In the genomic region with DNA sequence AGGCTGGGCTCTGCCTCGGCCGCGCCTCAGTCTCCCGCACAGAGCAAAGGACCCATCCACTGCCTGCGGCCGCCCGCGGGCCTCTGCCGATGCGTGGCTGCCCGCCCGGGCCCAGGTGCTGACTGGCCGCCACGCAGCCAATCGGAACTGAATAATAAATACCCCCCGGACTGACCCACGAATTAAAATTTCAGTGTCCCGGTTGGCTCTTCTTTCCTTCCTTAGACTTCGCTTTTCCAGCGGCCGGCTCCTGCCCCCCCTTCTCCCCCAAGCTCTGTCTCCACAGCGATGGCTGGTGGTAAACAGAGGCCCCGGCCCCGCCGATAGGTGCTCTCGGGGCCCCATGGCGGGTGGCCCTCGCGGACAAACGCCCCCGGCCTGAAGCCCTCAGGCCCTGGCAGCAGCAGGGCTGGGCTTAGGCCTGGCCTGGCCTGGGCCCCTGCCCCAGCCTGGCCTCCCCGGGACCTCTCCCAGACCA, we compare ENCODE assay signal across 8 cellular contexts. TPM values are rescaled to one million over a fixed set of nuclear protein-coding genes. Genes with fewer than 3 reads are reported as not detected.
DNase-seq lines count a peak whose midpoint lies in the region; TF ChIP-seq lines count a peak whose summit lies in the region.

No MANE protein-coding gene starts in this region.

- dilution Hi-C loops in mammary epithelial cell (cut with HindIII; ENCODE audit: low sequenced_read_pairs), result loop anchor here (5.0 to 10.0 kb wide), 4 partner anchors 68 to 301 kb away; no protein-coding TSS in a partner anchor

- H3K36me3 ChIP-seq in HUES6 (ENCODE audit: control insufficient read depth, insufficient read depth, low read length) (peaks cover 10% of the 10 kb centered on the region), mammary epithelial cell (ENCODE audit: insufficient read depth, low read length) (no peaks in the 10 kb centered on the region), uterus (no peaks in the 10 kb centered on the region)

- in situ Hi-C loops in mammary epithelial cell (cut with MboI; ENCODE audit: low sequenced_read_pairs in 2 of 2), result no loop called here

- DNase-seq in AG04449 (ENCODE audit: low read depth, low spot score) (no peak), mammary epithelial cell (no peak), medulla oblongata (ENCODE audit: extremely low spot score) (peak; percentile 48), uterus (peak in 1 of 2 donors; percentile 59), COLO829 (ENCODE audit: low spot score) (no peak), SHP77 treated with DMSO at 0.1 percent for 48 hours (lab: John Stamatoyannopoulos, UW) (no peak), GF-D8 (lab: John Stamatoyannopoulos, UW) (no peak)

- TF ChIP-seq POLR2A in uterus (IDR thresholded peaks at IDR 0.05), result peak in 1 of 2 donors; percentile 11

- BruUV-seq in mammary epithelial cell (replicated peaks; lab: Mats Ljungman, UMichigan), result no TSS peak

- H3K4me3 ChIP-seq in AG04449 (ENCODE audit: low read depth, low read length) (peak overlapping the region; percentile 71), HUES6 (ENCODE audit: low read depth, low read length) (peak overlapping the region; percentile 77), mammary epithelial cell (replicated peaks in 1 of 3; ENCODE audit: insufficient read depth in 1 of 3, low read depth in 2 of 3, low read length in 3 of 3) (peak overlapping the region; percentile 89 to 97 (median 92)), uterus (peak overlapping the region; percentile 36 to 72)

- H3K4me1 ChIP-seq in HUES6 (ENCODE audit: control insufficient read depth, insufficient read depth, low read length), result peaks cover 42% of the 10 kb centered on the region
- peaks cover 46% of the 10 kb centered on the region for H3K4me1 ChIP-seq in mammary epithelial cell (ENCODE audit: insufficient read depth, low read length)
- H3K4me1 ChIP-seq in uterus, result peaks cover 11 to 43% of the 10 kb centered on the region in 2 donors

- CTCF ChIA-PET in AG04449 (lab: Yijun Ruan, JAX), result no interaction called here
- CTCF ChIA-PET in mammary epithelial cell (lab: Charles Lee; ENCODE audit: low non-redundant PET), result interaction anchor here (0.6 kb wide), 1 partner anchor 69 kb away, joined by 5 read pairs; no protein-coding TSS in a partner anchor

- 2% methylated on average over 15 of the region's 32 CpGs for WGBS in mammary epithelial cell (ENCODE audit: low coverage, missing lambda C conversion rate)

- no peaks in the 10 kb centered on the region for H3K9me3 ChIP-seq in HUES6 (ENCODE audit: control insufficient read depth, insufficient read depth, low read depth, low read length)
- no peaks in the 10 kb centered on the region for H3K9me3 ChIP-seq in mammary epithelial cell (replicated peaks; ENCODE audit: insufficient read depth, low read length)
- H3K9me3 ChIP-seq in uterus, result no peaks in the 10 kb centered on the region

- peak overlapping the region; percentile 99 for H3K4me2 ChIP-seq in mammary epithelial cell (ENCODE audit: insufficient read depth, low read depth, low read length)

- intact Hi-C loops in mammary epithelial cell (cut with micrococcal nuclease) (loop anchor here (2.0 to 5.0 kb wide), 2 partner anchors 73 to 77 kb away; no protein-coding TSS in a partner anchor), uterus (cut with DNase I; ENCODE audit: low total_unique reads) (no loop called here)

- no peak for TF ChIP-seq CTCF in AG04449 (IDR thresholded peaks at IDR 0.05; ENCODE audit: insufficient read depth, low read length, missing control alignments)
- no peak for TF ChIP-seq CTCF in mammary epithelial cell (conservative IDR thresholded peaks at IDR 0.05 in 1 of 2, IDR thresholded peaks at IDR 0.05 in 1 of 2; ENCODE audit: extremely low read depth in 1 of 2, insufficient read depth in 1 of 2, low read depth in 1 of 2, low read length in 2 of 2)
- no peak for TF ChIP-seq CTCF in uterus (IDR thresholded peaks at IDR 0.05)

- H3K27ac ChIP-seq in HUES6 (ENCODE audit: low read depth, low read length) (peak overlapping the region; percentile 81; the same call in 1 of the 2 replicates), mammary epithelial cell (ENCODE audit: insufficient read depth, low read depth, low read length) (peak overlapping the region; percentile 75), uterus (peak overlapping the region; percentile 98)

- peaks cover 9% of the 10 kb centered on the region for H4K20me1 ChIP-seq in mammary epithelial cell (ENCODE audit: insufficient read depth, low read length)

- H3K27me3 ChIP-seq in HUES6 (ENCODE audit: control insufficient read depth, insufficient read depth, low read length) (peaks cover 19% of the 10 kb centered on the region), mammary epithelial cell (ENCODE audit: insufficient read depth, low read length) (no peaks in the 10 kb centered on the region), uterus (no peaks in the 10 kb centered on the region)

- POLR2A ChIA-PET in AG04449 (lab: Yijun Ruan, JAX), result no interaction called here

- H3K79me2 ChIP-seq in mammary epithelial cell (ENCODE audit: insufficient read depth, low read length), result peaks cover 65% of the 10 kb centered on the region

- H2AFZ ChIP-seq in mammary epithelial cell (ENCODE audit: low read depth, low read length), result no peak overlapping the region

- H3K9ac ChIP-seq in HUES6 (ENCODE audit: low read length) (peak overlapping the region; percentile 86), mammary epithelial cell (ENCODE audit: insufficient read depth, low read length) (peak overlapping the region; percentile 82)

RNA-seq across cellular contexts. Expression of a gene that starts 2.6 kb away (rescaled TPM):
- total RNA-seq in mammary epithelial cell, result 10 to 100 TPM; 40.8 to 52.9 TPM
- polyA plus RNA-seq in mammary epithelial cell, result 11.0 TPM
- 9.2 TPM for polyA minus RNA-seq in mammary epithelial cell
- total RNA-seq in uterus, result 10 to 100 TPM; 10.8 to 72.9 (median 14.1) TPM

RNA-seq across cellular contexts. Expression of a gene that starts 56.6 kb away (rescaled TPM):
- total RNA-seq in mammary epithelial cell (10 to 100 TPM; 20.8 to 29.9 TPM), uterus (10 to 100 TPM in 3 of 4 donors, 1 to 10 TPM in 1; 10.0 to 39.4 (median 23.4) TPM)
- polyA plus RNA-seq in mammary epithelial cell, result 11.5 TPM
- polyA minus RNA-seq in mammary epithelial cell, result 13.7 TPM

RNA-seq across cellular contexts. Expression of a gene that starts 59.8 kb away (rescaled TPM):
- total RNA-seq in mammary epithelial cell (100 to 1,000 TPM; 109 to 163 TPM), uterus (100 to 1,000 TPM in 1 of 4 donors, 10 to 100 TPM in 2, 1 to 10 TPM in 1; 7.4 to 105 (median 82.4) TPM)
- 112 TPM for polyA plus RNA-seq in mammary epithelial cell
- polyA minus RNA-seq in mammary epithelial cell, result 91.5 TPM
